ENCODE assay signal across 8 cellular contexts in the genomic region with DNA sequence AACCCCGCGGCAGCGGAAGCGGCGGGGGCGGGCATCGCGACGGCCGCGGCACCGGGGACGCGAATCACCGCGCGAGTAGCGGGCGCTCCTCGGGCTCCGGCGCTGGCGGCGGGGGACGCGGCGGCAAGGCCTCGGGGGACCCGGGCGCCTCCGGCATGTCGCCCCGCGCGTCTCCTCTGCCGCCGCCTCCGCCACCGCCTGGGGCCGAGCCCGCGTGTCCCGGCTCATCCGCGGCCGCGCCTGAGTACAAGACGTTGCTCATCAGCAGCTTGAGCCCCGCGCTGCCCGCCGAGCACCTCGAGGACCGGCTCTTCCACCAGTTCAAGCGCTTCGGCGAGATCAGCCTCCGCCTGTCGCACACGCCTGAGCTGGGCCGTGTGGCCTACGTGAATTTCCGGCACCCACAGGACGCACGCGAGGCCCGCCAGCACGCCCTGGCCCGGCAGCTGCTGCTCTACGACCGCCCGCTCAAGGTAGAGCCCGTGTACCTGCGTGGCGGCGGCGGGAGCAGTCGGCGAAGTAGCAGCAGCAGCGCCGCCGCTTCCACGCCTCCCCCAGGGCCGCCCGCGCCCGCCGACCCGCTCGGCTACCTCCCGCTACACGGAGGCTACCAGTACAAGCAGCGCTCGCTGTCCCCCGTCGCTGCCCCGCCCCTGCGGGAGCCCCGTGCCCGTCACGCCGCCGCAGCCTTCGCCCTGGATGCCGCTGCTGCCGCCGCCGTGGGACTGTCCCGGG. TPM values are rescaled to one million over a fixed set of nuclear protein-coding genes. Genes with fewer than 3 reads are reported as not detected.
DNase-seq lines count a peak whose midpoint lies in the region; ATAC-seq and TF ChIP-seq lines count a peak whose summit lies in the region.

No MANE protein-coding gene starts in this region.

- H4K20me1 ChIP-seq in DND-41 (ENCODE audit: insufficient read depth, low read length) (peaks cover 75% of the 10 kb centered on the region), osteoblast (ENCODE audit: insufficient read depth, low read length) (peaks cover 75% of the 10 kb centered on the region)

- H3K27ac ChIP-seq in DND-41 (ENCODE audit: low read length), result peak overlapping the region; percentile 72
- H3K27ac ChIP-seq in gastroesophageal sphincter, result peak overlapping the region; percentile 40 to 94 (median 92)
- peak overlapping the region; percentile 57 for H3K27ac ChIP-seq in osteoblast (ENCODE audit: low read depth, low read length)

- ATAC-seq in DND-41 (ENCODE audit: insufficient read depth, low read depth) (0 out of 3 replicates have a peak, but pooled peaks have one; percentile 8), GM21723 (IDR thresholded peaks at IDR 0.05; ENCODE audit: unreplicated experiment) (peak; percentile 12), gastroesophageal sphincter (peak; percentile 1)

- WGBS in gastroesophageal sphincter (ENCODE audit: low coverage in 1 of 2), 2 donors, result no CpG with 5 or more reads among the region's 109 CpGs

- H3K9ac ChIP-seq in DND-41 (ENCODE audit: low read depth, low read length), result peak overlapping the region; percentile 80

- H3K4me3 ChIP-seq in DND-41 (ENCODE audit: low read depth in 1 of 2, low read length in 2 of 2) (peak overlapping the region; percentile 46 to 93; a peak in 3 of 4 replicates), MG63 (peak overlapping the region; percentile 58), gastroesophageal sphincter (peak overlapping the region; percentile 42 to 86), osteoblast (ENCODE audit: insufficient read depth, low read length) (peak overlapping the region; percentile 79)

- no peak for TF ChIP-seq POLR2A in gastroesophageal sphincter (IDR thresholded peaks at IDR 0.05)

- no peaks in the 10 kb centered on the region for H3K27me3 ChIP-seq in DND-41 (ENCODE audit: insufficient read depth, low read length, poor library complexity)
- H3K27me3 ChIP-seq in MG63, result no peaks in the 10 kb centered on the region
- H3K27me3 ChIP-seq in gastroesophageal sphincter, result no peaks in the 10 kb centered on the region
- no peaks in the 10 kb centered on the region for H3K27me3 ChIP-seq in osteoblast (ENCODE audit: insufficient read depth, low read length)

- H3K4me2 ChIP-seq in DND-41 (ENCODE audit: insufficient read depth, low read length) (peak overlapping the region; percentile 90), osteoblast (ENCODE audit: insufficient read depth, low read length) (peak overlapping the region; percentile 82)

- TF ChIP-seq CTCF in DND-41 (IDR thresholded peaks at IDR 0.05; ENCODE audit: borderline replicate concordance, extremely low read depth, low read length, poor library complexity, severe bottlenecking) (no peak), gastroesophageal sphincter (IDR thresholded peaks at IDR 0.05) (no peak), osteoblast (IDR thresholded peaks at IDR 0.05; ENCODE audit: extremely low read depth, low read depth, low read length) (no peak)

- H3K36me3 ChIP-seq in DND-41 (ENCODE audit: insufficient read depth, low read length), result peaks cover 88% of the 10 kb centered on the region
- H3K36me3 ChIP-seq in MG63, result peaks cover 56% of the 10 kb centered on the region
- peaks cover 0 to 77% of the 10 kb centered on the region in 2 donors for H3K36me3 ChIP-seq in gastroesophageal sphincter
- peaks cover 79% of the 10 kb centered on the region for H3K36me3 ChIP-seq in osteoblast (ENCODE audit: insufficient read depth, low read length)

- DNase-seq in DND-41 (peak; percentile 46), MG63 (peak; percentile 23), activated gamma-delta T cell (lab: John Stamatoyannopoulos, UW) (peak; percentile 51), osteoblast (ENCODE audit: insufficient read length, low spot score, missing footprints) (peak; percentile 90), globus pallidus (ENCODE audit: low spot score) (no peak), NCI-H128 (lab: John Stamatoyannopoulos, UW; ENCODE audit: unreplicated experiment) (no peak)

- H3K9me3 ChIP-seq in DND-41 (ENCODE audit: insufficient read depth, low read length, severe bottlenecking), result no peaks in the 10 kb centered on the region
- no peaks in the 10 kb centered on the region for H3K9me3 ChIP-seq in MG63
- no peaks in the 10 kb centered on the region for H3K9me3 ChIP-seq in gastroesophageal sphincter
- H3K9me3 ChIP-seq in osteoblast (ENCODE audit: low read depth, low read length), result no peaks in the 10 kb centered on the region

- TF ChIP-seq EP300 in gastroesophageal sphincter (IDR thresholded peaks at IDR 0.05), result no peak

- peak overlapping the region; percentile 69 for H2AFZ ChIP-seq in DND-41 (ENCODE audit: low read depth, low read length)
- no peak overlapping the region for H2AFZ ChIP-seq in osteoblast (ENCODE audit: low read length)

- peaks cover 79% of the 10 kb centered on the region for H3K4me1 ChIP-seq in DND-41 (ENCODE audit: insufficient read depth, low read length)
- H3K4me1 ChIP-seq in gastroesophageal sphincter, result peaks cover 0 to 82% (median 36%) of the 10 kb centered on the region in 3 donors
- peaks cover 38% of the 10 kb centered on the region for H3K4me1 ChIP-seq in osteoblast (ENCODE audit: insufficient read depth, low read length)

- H3K79me2 ChIP-seq in DND-41 (ENCODE audit: insufficient read depth, low read length) (peaks cover 92% of the 10 kb centered on the region), osteoblast (ENCODE audit: insufficient read depth, low read length) (peaks cover 72% of the 10 kb centered on the region)

RNA-seq across cellular contexts. Expression of a gene that starts 0.6 kb away (rescaled TPM):
- 24.6 and 25.2 TPM in 2 replicates for total RNA-seq in MG63 (2014; rRNA removed; shearing (Covaris generic); ENCODE audit: low replicate concordance)
- total RNA-seq in gastroesophageal sphincter (10 to 100 TPM; 28.5 to 51.1 (median 32.7) TPM), osteoblast (42.4 and 48.9 TPM in 2 replicates)

RNA-seq across cellular contexts. Expression of a gene that starts 6.6 kb away (rescaled TPM):
- total RNA-seq in MG63 (2014; rRNA removed; shearing (Covaris generic); ENCODE audit: low replicate concordance), result 94.0 and 129 TPM in 2 replicates
- total RNA-seq in gastroesophageal sphincter, result 10 to 100 TPM; 13.7 to 38.3 (median 22.8) TPM
- 37.3 and 40.4 TPM in 2 replicates for total RNA-seq in osteoblast

Comparison
In these comparisons a context has a peak if more than half of its experiments do, and no peak if none do; other contexts are left out.
1. DNase-seq: peak in DND-41 (single experiment), MG63 (single experiment), activated gamma-delta T cell (single experiment) and osteoblast (single experiment); none in globus pallidus (single experiment) and NCI-H128 (single experiment).
2. Peak in every context shown above with its lines, with median percentiles within 50 percentile points of each other: ATAC-seq, H3K27ac ChIP-seq and H3K4me3 ChIP-seq.